Comparison of ENCODE assay signal across 1 cellular context in genomic region chr7:102451371-102452054, GRCh38.
A peak's percentile ranks its signal among the peaks of the same experiment; 100 is the strongest.
TF ChIP-seq lines count a peak whose summit lies in the region.

No MANE protein-coding gene starts in this region.

TF ChIP-seq in K562, 482 proteins besides CTCF, POLR2A, EP300 and RAD21 (continued from another document and continues in another):
- TF ChIP-seq MGA (IDR thresholded peaks at IDR 0.05) = peak; percentile 65
- no peak for TF ChIP-seq GATAD2A (IDR thresholded peaks at IDR 0.05)
- TF ChIP-seq TFAP4 (CRISPR knock-in tag; IDR thresholded peaks at IDR 0.05; ENCODE audit: borderline replicate concordance) = peak; percentile 36; the same call in 1 of the 2 replicates
- no peak for TF ChIP-seq MTA1 (IDR thresholded peaks at IDR 0.05; ENCODE audit: borderline replicate concordance)
- no peak for TF ChIP-seq RNF219 (CRISPR knock-in tag; IDR thresholded peaks at IDR 0.05)
- TF ChIP-seq ZFX (CRISPR knock-in tag; IDR thresholded peaks at IDR 0.05) = peak; percentile 42
- TF ChIP-seq MBD2 (IDR thresholded peaks at IDR 0.05; ENCODE audit: borderline replicate concordance, low read depth) = no peak
- no peak for TF ChIP-seq ZNF766 (CRISPR knock-in tag; conservative IDR thresholded peaks at IDR 0.05)
- TF ChIP-seq RAD51 (IDR thresholded peaks at IDR 0.05; ENCODE audit: borderline replicate concordance, low read depth) = peak; percentile 61; the same call in 1 of the 2 replicates
- TF ChIP-seq SREBF1 (IDR thresholded peaks at IDR 0.05; ENCODE audit: borderline replicate concordance, low read depth, low read length) = no peak
- peak; percentile 79 for TF ChIP-seq BHLHE40 (IDR thresholded peaks at IDR 0.05; ENCODE audit: low read length)
- TF ChIP-seq MNT (conservative IDR thresholded peaks at IDR 0.05) = peak in 1 of 2 experiments; percentile 76; a peak in 1 of 4 replicates
- TF ChIP-seq TAF1 (IDR thresholded peaks at IDR 0.05; ENCODE audit: control insufficient read depth, extremely low read depth, insufficient read depth, low read length, severe bottlenecking) = no peak
- TF ChIP-seq ZNF197 (CRISPR knock-in tag; IDR thresholded peaks at IDR 0.05; ENCODE audit: low read depth) = no peak
- no peak for TF ChIP-seq SNRNP70 (optimal IDR thresholded peaks at IDR 0.05; ENCODE audit: low read depth, low read length)
- no peak for TF ChIP-seq ZBTB33 (CRISPR knock-in tag; IDR thresholded peaks at IDR 0.05)
- 0 out of 4 replicates have a peak, but pooled peaks of 1 of the 2 experiments have one; percentile 17 for TF ChIP-seq RCOR1 (IDR thresholded peaks at IDR 0.05; ENCODE audit: borderline replicate concordance in 1 of 2, low read depth in 2 of 2, low read length in 2 of 2)
- TF ChIP-seq ADNP (tag; IDR thresholded peaks at IDR 0.05) = no peak
- no peak for TF ChIP-seq ZNF232 (CRISPR knock-in tag; IDR thresholded peaks at IDR 0.05)
- TF ChIP-seq HDAC3 (IDR thresholded peaks at IDR 0.05; ENCODE audit: borderline replicate concordance, partially characterized antibody) = no peak
- TF ChIP-seq GTF2E2 (tag; IDR thresholded peaks at IDR 0.05) = no peak
- TF ChIP-seq ILK (tag; IDR thresholded peaks at IDR 0.05; ENCODE audit: borderline replicate concordance, low read depth) = no peak
- no peak for TF ChIP-seq ZNF696 (CRISPR knock-in tag; conservative IDR thresholded peaks at IDR 0.05)
- no peak for TF ChIP-seq TCF7L2 (IDR thresholded peaks at IDR 0.05; ENCODE audit: low read depth, low read length)
- TF ChIP-seq NELFE (IDR thresholded peaks at IDR 0.05; ENCODE audit: insufficient read depth, insufficient read length) = no peak
- TF ChIP-seq POLR3A (IDR thresholded peaks at IDR 0.05; ENCODE audit: borderline replicate concordance, extremely low read depth, insufficient read depth, insufficient read length) = no peak
- no peak for TF ChIP-seq GABPA (tag; conservative IDR thresholded peaks at IDR 0.05; ENCODE audit: low read depth)
- no peak for TF ChIP-seq ZNF830 (CRISPR knock-in tag; IDR thresholded peaks at IDR 0.05)
- no peak for TF ChIP-seq MCM3 (IDR thresholded peaks at IDR 0.05)
- no peak for TF ChIP-seq EZH2 (IDR thresholded peaks at IDR 0.05; ENCODE audit: borderline replicate concordance, low read depth, low read length)
- TF ChIP-seq SUPT5H (IDR thresholded peaks at IDR 0.05) = 0 out of 2 replicates have a peak, but pooled peaks have one; percentile 14
- no peak for TF ChIP-seq TCFL5 (CRISPR knock-in tag; conservative IDR thresholded peaks at IDR 0.05)
- TF ChIP-seq MAZ (CRISPR knock-in tag; conservative IDR thresholded peaks at IDR 0.05 in 1 of 2, IDR thresholded peaks at IDR 0.05 in 1 of 2) = 0 out of 4 replicates have a peak, but pooled peaks of 1 of the 2 experiments have one; percentile 19
- TF ChIP-seq BRF1 (IDR thresholded peaks at IDR 0.05; ENCODE audit: borderline replicate concordance, extremely low read depth, insufficient read length) = no peak
- TF ChIP-seq ELK3 (CRISPR knock-in tag; IDR thresholded peaks at IDR 0.05) = no peak
- TF ChIP-seq CC2D1A (IDR thresholded peaks at IDR 0.05) = no peak
- TF ChIP-seq ZNF263 (CRISPR knock-in tag; IDR thresholded peaks at IDR 0.05; ENCODE audit: borderline replicate concordance) = no peak
- peak; percentile 39 for TF ChIP-seq MAX (CRISPR knock-in tag; IDR thresholded peaks at IDR 0.05)
- no peak for TF ChIP-seq ELK1 (CRISPR knock-in tag; IDR thresholded peaks at IDR 0.05)
- no peak for TF ChIP-seq NFXL1 (CRISPR knock-in tag; IDR thresholded peaks at IDR 0.05)
